ENCODE assay signal across 28 cellular contexts in the genomic region with DNA sequence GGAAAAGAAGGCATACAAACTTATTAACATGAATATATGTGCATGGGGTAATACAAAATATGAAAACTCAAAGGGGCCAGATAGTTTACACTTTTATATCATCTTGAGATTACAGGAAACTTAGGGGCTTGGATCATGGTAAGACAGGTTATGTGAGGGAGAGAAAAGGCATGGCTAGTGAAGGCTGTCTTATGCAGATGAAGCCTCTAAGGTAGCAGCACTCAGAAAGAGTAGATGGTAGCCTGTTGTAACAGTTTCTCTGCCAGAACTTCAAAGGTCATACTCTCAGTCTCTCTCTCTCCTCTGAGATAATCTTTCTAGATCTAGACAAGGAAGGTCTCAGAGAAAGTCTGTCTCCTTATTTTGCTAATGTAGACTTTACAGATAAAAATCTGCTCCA. TPM values are rescaled to one million over a fixed set of nuclear protein-coding genes. Genes with fewer than 3 reads are reported as not detected.
"Had no signal": no experiment of that assay in that cellular context is flagged by ENCODE, and none has a peak within 500 bp of the region (broad histone marks: within the 10 kb centered on the region; RNA-seq: fewer than 3 reads in every experiment).

No MANE protein-coding gene starts in this region.

- DNase-seq: activated CD4-positive, alpha-beta memory T cell treated with anti-CD3 and anti-CD28 coated beads, Interleukin-2, amount 10 ng/mL, durations not matched to agents 7 days and 5 days; activated CD4-positive, alpha-beta T cell treated with anti-CD3 and anti-CD28 coated beads for 1 hour; activated CD4-positive, alpha-beta T cell treated with anti-CD3 and anti-CD28 coated beads for 4 hours; activated CD4-positive, alpha-beta T cell treated with anti-CD3 and anti-CD28 coated beads, Interleukin-2, amount 10 ng/mL, durations not matched to agents 7 days and 5 days; activated CD4-positive, alpha-beta T cell treated with anti-CD3 and anti-CD28 coated beads, Interleukin-2, amount 50 U/mL, for 4 hours; activated CD8-positive, alpha-beta memory T cell treated with anti-CD3 and anti-CD28 coated beads, Interleukin-2, amount 50 U/mL, for 48 hours; activated gamma-delta T cell; activated naive CD4-positive, alpha-beta T cell; activated naive CD4-positive, alpha-beta T cell treated with anti-CD3 and anti-CD28 coated beads, Interleukin-2, amount 10 ng/mL, durations not matched to agents 7 days and 5 days; activated naive CD8-positive, alpha-beta T cell treated with anti-CD3 and anti-CD28 coated beads, Interleukin-2, amount 10 ng/mL, durations not matched to agents 7 days and 5 days; activated T-cell treated with anti-CD3 and anti-CD28 coated beads for 4 hours; activated T-cell treated with anti-CD3 and anti-CD28 coated beads, Interleukin-2, amount 50 U/mL, for 24 hours; dorsolateral prefrontal cortex; effector memory CD4-positive, alpha-beta T cell; endodermal cell; foreskin fibroblast; head of caudate nucleus; T-helper 2 cell had no signal

- H3K36me3 ChIP-seq: ascending aorta, breast epithelium had no signal

- H3K27me3 ChIP-seq: ascending aorta, breast epithelium had no signal

- H3K4me1 ChIP-seq: ascending aorta, breast epithelium had no signal

- H3K4me3 ChIP-seq: ascending aorta, breast epithelium, coronary artery, dorsolateral prefrontal cortex had no signal

- FAIRE-seq: frontal cortex had no signal

- H3K9me3 ChIP-seq: ascending aorta, breast epithelium had no signal

- H3K27ac ChIP-seq: ascending aorta, breast epithelium, coronary artery, dorsolateral prefrontal cortex had no signal

- ATAC-seq: activated naive CD4-positive, alpha-beta T cell treated with anti-CD3 and anti-CD28 coated beads, Interleukin-2, amount 50 U/mL, for 72 hours; esophagus mucosa had no signal

RNA-seq across cellular contexts. Expression of a gene that starts 57.2 kb away (rescaled TPM):
- total RNA-seq: activated CD4-positive, alpha-beta memory T cell treated with anti-CD3 and anti-CD28 coated beads, Interleukin-2, amount 10 ng/mL, durations not matched to agents 7 days and 5 days; activated CD4-positive, alpha-beta T cell treated with anti-CD3 and anti-CD28 coated beads, Interleukin-2, amount 10 ng/mL, durations not matched to agents 7 days and 5 days; activated naive CD4-positive, alpha-beta T cell treated with anti-CD3 and anti-CD28 coated beads, Interleukin-2, amount 50 U/mL, for 72 hours; activated naive CD8-positive, alpha-beta T cell treated with anti-CD3 and anti-CD28 coated beads, Interleukin-2, amount 10 ng/mL, durations not matched to agents 7 days and 5 days; activated T-helper 1 cell treated with anti-CD3 and anti-CD28 coated beads, Interleukin-12 subunit alpha, Interleukin-12 subunit beta, Interleukin-2, Interleukin-4 antibody, amounts not matched to agents 30 ng/mL and 10 ng/mL and 1 ng/mL, durations not matched to agents 14 hours and 24 hours and 36 hours; activated T-helper 2 cell treated with anti-CD3 and anti-CD28 coated beads, Interferon-gamma antibody, Interleukin-2, Interleukin-4, amounts not matched to agents 10 μg/mL and 5 μg/mL and 100 μg/mL, durations not matched to agents 14 hours and 24 hours and 36 hours; epithelial cell of proximal tubule; T-helper 1 cell treated with Interleukin-12 subunit alpha and Interleukin-12 subunit beta and Interleukin-4 antibody, amounts not matched to agents 30 ng/mL and 1 ng/mL, for 36 hours had no signal
